1 cellular context compared by ENCODE assay signal in the genomic region with DNA sequence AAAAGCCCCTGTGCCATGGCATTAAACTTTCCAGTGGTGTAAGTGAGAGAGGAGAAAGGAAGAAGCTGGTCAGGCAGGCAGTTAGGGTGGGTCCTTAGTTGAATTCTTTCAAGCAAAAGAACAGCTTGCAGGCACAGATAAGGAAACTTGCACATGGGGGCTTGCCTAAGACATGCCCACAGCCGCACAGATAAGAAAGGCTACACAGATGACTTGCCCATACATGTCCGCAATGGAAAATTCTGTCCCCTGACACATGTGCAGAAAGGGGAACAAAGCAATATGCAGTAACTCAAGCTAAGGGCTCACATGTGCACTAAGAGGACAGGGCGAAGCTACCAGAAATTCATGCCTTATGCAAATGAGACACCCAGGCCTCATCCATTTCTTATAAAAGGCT.
TF ChIP-seq lines count a peak whose summit lies in the region.

No MANE protein-coding gene starts in this region.

TF ChIP-seq in GM23338, 12 proteins besides CTCF, POLR2A, EP300 and RAD21 (continued from another document):
- TF ChIP-seq, protein P1, sequence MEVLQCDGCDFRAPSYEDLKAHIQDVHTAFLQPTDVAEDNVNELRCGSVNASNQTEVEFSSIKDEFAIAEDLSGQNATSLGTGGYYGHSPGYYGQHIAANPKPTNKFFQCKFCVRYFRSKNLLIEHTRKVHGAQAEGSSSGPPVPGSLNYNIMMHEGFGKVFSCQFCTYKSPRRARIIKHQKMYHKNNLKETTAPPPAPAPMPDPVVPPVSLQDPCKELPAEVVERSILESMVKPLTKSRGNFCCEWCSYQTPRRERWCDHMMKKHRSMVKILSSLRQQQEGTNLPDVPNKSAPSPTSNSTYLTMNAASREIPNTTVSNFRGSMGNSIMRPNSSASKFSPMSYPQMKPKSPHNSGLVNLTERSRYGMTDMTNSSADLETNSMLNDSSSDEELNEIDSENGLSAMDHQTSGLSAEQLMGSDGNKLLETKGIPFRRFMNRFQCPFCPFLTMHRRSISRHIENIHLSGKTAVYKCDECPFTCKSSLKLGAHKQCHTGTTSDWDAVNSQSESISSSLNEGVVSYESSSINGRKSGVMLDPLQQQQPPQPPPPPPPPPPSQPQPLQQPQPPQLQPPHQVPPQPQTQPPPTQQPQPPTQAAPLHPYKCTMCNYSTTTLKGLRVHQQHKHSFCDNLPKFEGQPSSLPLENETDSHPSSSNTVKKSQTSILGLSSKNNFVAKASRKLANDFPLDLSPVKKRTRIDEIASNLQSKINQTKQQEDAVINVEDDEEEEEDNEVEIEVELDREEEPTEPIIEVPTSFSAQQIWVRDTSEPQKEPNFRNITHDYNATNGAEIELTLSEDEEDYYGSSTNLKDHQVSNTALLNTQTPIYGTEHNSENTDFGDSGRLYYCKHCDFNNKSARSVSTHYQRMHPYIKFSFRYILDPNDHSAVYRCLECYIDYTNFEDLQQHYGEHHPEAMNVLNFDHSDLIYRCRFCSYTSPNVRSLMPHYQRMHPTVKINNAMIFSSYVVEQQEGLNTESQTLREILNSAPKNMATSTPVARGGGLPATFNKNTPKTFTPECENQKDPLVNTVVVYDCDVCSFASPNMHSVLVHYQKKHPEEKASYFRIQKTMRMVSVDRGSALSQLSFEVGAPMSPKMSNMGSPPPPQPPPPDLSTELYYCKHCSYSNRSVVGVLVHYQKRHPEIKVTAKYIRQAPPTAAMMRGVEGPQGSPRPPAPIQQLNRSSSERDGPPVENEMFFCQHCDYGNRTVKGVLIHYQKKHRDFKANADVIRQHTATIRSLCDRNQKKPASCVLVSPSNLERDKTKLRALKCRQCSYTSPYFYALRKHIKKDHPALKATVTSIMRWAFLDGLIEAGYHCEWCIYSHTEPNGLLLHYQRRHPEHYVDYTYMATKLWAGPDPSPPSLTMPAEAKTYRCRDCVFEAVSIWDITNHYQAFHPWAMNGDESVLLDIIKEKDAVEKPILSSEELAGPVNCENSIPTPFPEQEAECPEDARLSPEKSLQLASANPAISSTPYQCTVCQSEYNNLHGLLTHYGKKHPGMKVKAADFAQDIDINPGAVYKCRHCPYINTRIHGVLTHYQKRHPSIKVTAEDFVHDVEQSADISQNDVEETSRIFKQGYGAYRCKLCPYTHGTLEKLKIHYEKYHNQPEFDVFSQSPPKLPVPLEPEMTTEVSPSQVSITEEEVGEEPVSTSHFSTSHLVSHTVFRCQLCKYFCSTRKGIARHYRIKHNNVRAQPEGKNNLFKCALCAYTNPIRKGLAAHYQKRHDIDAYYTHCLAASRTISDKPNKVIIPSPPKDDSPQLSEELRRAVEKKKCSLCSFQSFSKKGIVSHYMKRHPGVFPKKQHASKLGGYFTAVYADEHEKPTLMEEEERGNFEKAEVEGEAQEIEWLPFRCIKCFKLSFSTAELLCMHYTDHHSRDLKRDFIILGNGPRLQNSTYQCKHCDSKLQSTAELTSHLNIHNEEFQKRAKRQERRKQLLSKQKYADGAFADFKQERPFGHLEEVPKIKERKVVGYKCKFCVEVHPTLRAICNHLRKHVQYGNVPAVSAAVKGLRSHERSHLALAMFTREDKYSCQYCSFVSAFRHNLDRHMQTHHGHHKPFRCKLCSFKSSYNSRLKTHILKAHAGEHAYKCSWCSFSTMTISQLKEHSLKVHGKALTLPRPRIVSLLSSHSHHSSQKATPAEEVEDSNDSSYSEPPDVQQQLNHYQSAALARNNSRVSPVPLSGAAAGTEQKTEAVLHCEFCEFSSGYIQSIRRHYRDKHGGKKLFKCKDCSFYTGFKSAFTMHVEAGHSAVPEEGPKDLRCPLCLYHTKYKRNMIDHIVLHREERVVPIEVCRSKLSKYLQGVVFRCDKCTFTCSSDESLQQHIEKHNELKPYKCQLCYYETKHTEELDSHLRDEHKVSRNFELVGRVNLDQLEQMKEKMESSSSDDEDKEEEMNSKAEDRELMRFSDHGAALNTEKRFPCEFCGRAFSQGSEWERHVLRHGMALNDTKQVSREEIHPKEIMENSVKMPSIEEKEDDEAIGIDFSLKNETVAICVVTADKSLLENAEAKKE (CRISPR knock-in tag; IDR thresholded peaks at IDR 0.05), result no peak
- TF ChIP-seq STAT1 (IDR thresholded peaks at IDR 0.05; ENCODE audit: unreplicated experiment) (no peak), ZNF114 (CRISPR knock-in tag; IDR thresholded peaks at IDR 0.05) (no peak)
